8 cellular contexts compared by ENCODE assay signal in the genomic region with DNA sequence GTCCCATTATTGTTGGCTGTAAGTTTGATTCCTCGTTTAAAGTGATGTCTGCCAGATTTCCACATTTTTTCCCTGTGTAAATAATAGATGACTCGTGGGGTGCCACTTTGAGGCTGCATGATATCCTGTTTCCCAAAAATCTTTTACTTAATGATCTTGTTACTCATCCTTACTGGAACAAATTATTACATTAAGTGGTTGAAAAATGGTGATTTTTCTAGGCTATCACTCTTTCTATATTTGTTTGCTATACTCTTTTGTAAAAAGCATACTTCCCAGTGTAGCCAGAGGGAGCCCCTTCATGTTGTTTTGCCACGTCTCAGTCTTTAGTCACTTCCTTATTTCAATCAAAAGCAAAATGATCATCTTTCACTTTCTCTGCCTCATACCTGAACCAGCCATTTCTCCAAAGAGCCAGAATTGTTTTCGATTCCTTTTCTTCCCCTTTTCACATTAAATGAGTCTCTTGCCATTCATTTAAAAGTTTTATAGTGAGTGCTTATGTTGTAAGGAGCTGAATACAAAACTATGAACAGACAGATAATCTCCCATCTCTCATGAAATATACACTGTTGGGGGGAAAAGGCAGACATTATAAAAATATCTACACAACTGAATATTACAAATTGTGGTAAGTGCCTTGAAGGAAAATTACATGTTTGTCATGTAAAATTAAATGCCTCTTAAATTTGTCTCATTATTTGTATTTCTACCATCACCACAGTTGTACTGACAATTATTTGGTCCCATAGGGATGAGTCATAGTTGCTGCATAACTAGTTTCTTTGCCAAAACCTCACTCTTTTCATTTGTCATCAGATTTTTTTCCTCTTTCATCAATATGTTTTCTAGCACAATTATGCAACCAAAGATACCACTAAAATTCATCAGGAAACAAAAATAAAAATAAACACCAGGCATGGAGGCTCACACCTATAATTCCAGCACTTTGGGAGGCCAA. TPM values are rescaled to one million over a fixed set of nuclear protein-coding genes. Genes with fewer than 3 reads are reported as not detected.
DNase-seq lines count a peak whose midpoint lies in the region; TF ChIP-seq lines count a peak whose summit lies in the region.

No MANE protein-coding gene starts in this region.

- in situ Hi-C loops in brain microvascular endothelial cell (cut with HindIII; ENCODE audit: low pct_ligation_motif_present, low sequenced_read_pairs) = no loop called here

- H3K4me3 ChIP-seq in MG63 (peak overlapping the region; percentile 13; the same call in 1 of the 2 replicates), brain microvascular endothelial cell (ENCODE audit: low read depth, low read length) (peak overlapping the region; percentile 9)

- intact Hi-C loops in activated naive CD4-positive, alpha-beta T cell treated with anti-CD3 and anti-CD28 coated beads for 36 hours (cut with micrococcal nuclease) = loop anchor here (1.0 to 5.0 kb wide), 9 partner anchors 14 to 868 kb away; partner anchors contain the start of genes LNP1 and TOMM70

- no peaks in the 10 kb centered on the region for H3K9me3 Mint-ChIP-seq in activated naive CD4-positive, alpha-beta T cell treated with anti-CD3 and anti-CD28 coated beads for 36 hours
- no peaks in the 10 kb centered on the region for H3K9me3 Mint-ChIP-seq in HFFc6
- H3K9me3 Mint-ChIP-seq in osteocyte (ENCODE audit: unreplicated experiment) = no peaks in the 10 kb centered on the region

- H3K4me3 Mint-ChIP-seq in activated naive CD4-positive, alpha-beta T cell treated with anti-CD3 and anti-CD28 coated beads for 36 hours = peak overlapping the region; percentile 30
- peak overlapping the region; percentile 40 for H3K4me3 Mint-ChIP-seq in HFFc6
- H3K4me3 Mint-ChIP-seq in osteocyte (ENCODE audit: unreplicated experiment) = peak overlapping the region; percentile 15

- H3K27ac ChIP-seq in brain microvascular endothelial cell = peak overlapping the region; percentile 76

- H3K36me3 Mint-ChIP-seq in activated naive CD4-positive, alpha-beta T cell treated with anti-CD3 and anti-CD28 coated beads for 36 hours (ENCODE audit: low read depth) = no peaks in the 10 kb centered on the region
- no peaks in the 10 kb centered on the region for H3K36me3 Mint-ChIP-seq in HFFc6 (ENCODE audit: low read depth)
- no peaks in the 10 kb centered on the region for H3K36me3 Mint-ChIP-seq in osteocyte (ENCODE audit: unreplicated experiment)

- DNase-seq in activated naive CD4-positive, alpha-beta T cell treated with anti-CD3 and anti-CD28 coated beads for 36 hours = peak; percentile 57
- DNase-seq in activated naive CD4-positive, alpha-beta T cell treated with anti-CD3 and anti-CD28 coated beads, Interleukin-2, amount 50 U/mL, for 16 hours = no peak
- peak; percentile 60 for DNase-seq in HFFc6
- peak; percentile 39 for DNase-seq in MG63
- DNase-seq in brain microvascular endothelial cell = peak; percentile 49
- no peak for DNase-seq in osteocyte (ENCODE audit: extremely low spot score, unreplicated experiment)
- DNase-seq in HUDEP-2 (lab: John Stamatoyannopoulos, UW; ENCODE audit: unreplicated experiment in 76 of 76) = no peak
- no peak for DNase-seq in NCI-H524 (lab: John Stamatoyannopoulos, UW)

- H3K27me3 ChIP-seq in MG63 (peaks cover 3% of the 10 kb centered on the region; the same call in 1 of the 2 replicates), brain microvascular endothelial cell (replicated peaks) (no peaks in the 10 kb centered on the region)

- H3K36me3 ChIP-seq in MG63 = peaks cover 9% of the 10 kb centered on the region
- H3K36me3 ChIP-seq in brain microvascular endothelial cell (replicated peaks) = no peaks in the 10 kb centered on the region

- no peaks in the 10 kb centered on the region for H3K27me3 Mint-ChIP-seq in activated naive CD4-positive, alpha-beta T cell treated with anti-CD3 and anti-CD28 coated beads for 36 hours (ENCODE audit: low read depth)
- peaks cover 15% of the 10 kb centered on the region for H3K27me3 Mint-ChIP-seq in HFFc6 (ENCODE audit: insufficient read depth)
- peaks cover under 1% of the 10 kb centered on the region for H3K27me3 Mint-ChIP-seq in osteocyte (ENCODE audit: unreplicated experiment)

- peaks cover 16% of the 10 kb centered on the region for H3K4me1 Mint-ChIP-seq in activated naive CD4-positive, alpha-beta T cell treated with anti-CD3 and anti-CD28 coated beads for 36 hours (ENCODE audit: low read depth)
- H3K4me1 Mint-ChIP-seq in HFFc6 (ENCODE audit: low read depth) = peaks cover 15% of the 10 kb centered on the region
- peaks cover 19% of the 10 kb centered on the region for H3K4me1 Mint-ChIP-seq in osteocyte (ENCODE audit: unreplicated experiment)

- CTCF ChIA-PET in activated naive CD4-positive, alpha-beta T cell treated with anti-CD3 and anti-CD28 coated beads for 36 hours (lab: Charles Lee) = interaction anchor here (0.6 kb wide), 1 partner anchor 60 kb away, joined by 3 read pairs; no protein-coding TSS in a partner anchor

- no peak for TF ChIP-seq CTCF in HFFc6 (IDR thresholded peaks at IDR 0.05)
- TF ChIP-seq CTCF in brain microvascular endothelial cell (IDR thresholded peaks at IDR 0.05; ENCODE audit: low read depth, low read length, missing control alignments) = peak; percentile 55
- TF ChIP-seq CTCF in osteocyte (IDR thresholded peaks at IDR 0.05) = peak; percentile 54

- H3K9me3 ChIP-seq in MG63 = no peaks in the 10 kb centered on the region

- peak overlapping the region; percentile 84 for H3K27ac Mint-ChIP-seq in activated naive CD4-positive, alpha-beta T cell treated with anti-CD3 and anti-CD28 coated beads for 36 hours
- H3K27ac Mint-ChIP-seq in HFFc6 = peak overlapping the region; percentile 6
- H3K27ac Mint-ChIP-seq in osteocyte (ENCODE audit: unreplicated experiment) = peak overlapping the region; percentile 85

RNA-seq across cellular contexts. Expression of gene ADGRG7, which starts 41.5 kb away (rescaled TPM):
- not detected for total RNA-seq in activated naive CD4-positive, alpha-beta T cell treated with anti-CD3 and anti-CD28 coated beads for 36 hours
- total RNA-seq in HFFc6 (2021; fragmentation: NEBNext Ultra II Directional; extraction: Animal tissue kit (Norgen Biotek cat#: 25700)) = not detected
- total RNA-seq in MG63 (2014; rRNA removed; shearing (Covaris generic); ENCODE audit: low replicate concordance) = 46.3 and 51.3 TPM in 2 replicates
- total RNA-seq in osteocyte = not detected in 2 replicates

RNA-seq across cellular contexts. Expression of gene TFG, which starts 58.4 kb away (rescaled TPM):
- 10 to 100 TPM; 45.6 to 46.0 TPM for total RNA-seq in activated naive CD4-positive, alpha-beta T cell treated with anti-CD3 and anti-CD28 coated beads for 36 hours
- 100 to 1,000 TPM; 127 to 147 (median 133) TPM for total RNA-seq in HFFc6 (2021; fragmentation: NEBNext Ultra II Directional; extraction: Animal tissue kit (Norgen Biotek cat#: 25700))
- 111 and 147 TPM in 2 replicates for total RNA-seq in MG63 (2014; rRNA removed; shearing (Covaris generic); ENCODE audit: low replicate concordance)
- total RNA-seq in osteocyte = 117 and 119 TPM in 2 replicates

Comparison
In these comparisons a context has a peak if more than half of its experiments do, and no peak if none do; other contexts are left out.
1. DNase-seq: peak in activated naive CD4-positive, alpha-beta T cell treated with anti-CD3 and anti-CD28 coated beads for 36 hours (single experiment), HFFc6 (single experiment), MG63 (single experiment) and brain microvascular endothelial cell (single experiment); none in activated naive CD4-positive, alpha-beta T cell treated with anti-CD3 and anti-CD28 coated beads, Interleukin-2, amount 50 U/mL, for 16 hours (single experiment), osteocyte (single experiment), HUDEP-2 (0 of 76) and NCI-H524 (0 of 2).
2. H3K27ac Mint-ChIP-seq: peak in every context shown above with its lines; median percentile 85 in osteocyte; 84 in activated naive CD4-positive, alpha-beta T cell treated with anti-CD3 and anti-CD28 coated beads for 36 hours; 6 in HFFc6.
3. RNA of gene ADGRG7, which starts 41.5 kb away (total RNA-seq): 46.3 to 51.3 TPM in MG63; not detected in activated naive CD4-positive, alpha-beta T cell treated with anti-CD3 and anti-CD28 coated beads for 36 hours, not detected in HFFc6 and not detected in osteocyte; every median in the first group is over 10 times any median in the second.
4. Peak in every context shown above with its lines, with median percentiles within 50 percentile points of each other: H3K4me3 Mint-ChIP-seq.